8 cellular contexts compared by ENCODE assay signal in genomic region chr2:231197741-231198290, GRCh38. TPM values are rescaled to one million over a fixed set of nuclear protein-coding genes. Genes with fewer than 3 reads are reported as not detected.
DNase-seq lines count a peak whose midpoint lies in the region; ATAC-seq, FAIRE-seq and TF ChIP-seq lines count a peak whose summit lies in the region.

No MANE protein-coding gene starts in this region.

- ATAC-seq in Panc1 = no peak; the same call in 1 of the 2 replicates
- peak in 2 of 4 donors; percentile 2 to 4 for ATAC-seq in pancreas
- no peak for ATAC-seq in GM18520 (IDR thresholded peaks at IDR 0.05; ENCODE audit: unreplicated experiment)
- ATAC-seq in HG02678 (IDR thresholded peaks at IDR 0.05; ENCODE audit: unreplicated experiment) = no peak
- no peak for ATAC-seq in GM21737 (IDR thresholded peaks at IDR 0.05; ENCODE audit: unreplicated experiment)

- 21% methylated on average over 11 of the region's 11 CpGs for WGBS in esophagus, 2 donors
- WGBS in pancreas, 2 donors = 18 to 23% methylated on average over 11 of the region's 11 CpGs

- in situ Hi-C loops in Panc1 (cut with HindIII; ENCODE audit: low pct_unique_long_range_greater_than_20kb, low sequenced_read_pairs) = no loop called here

- no peak for FAIRE-seq in pancreas (lab: Jason Lieb, UNC)

- intact Hi-C loops in Panc1 (cut with micrococcal nuclease; ENCODE audit: unreplicated experiment) = loop anchor here (10.0 kb wide), 1 partner anchor 93 kb away; no protein-coding TSS in a partner anchor
- intact Hi-C loops in pancreas (cut with DNase I) = no loop called here

- POLR2A ChIA-PET in Panc1 (lab: Charles Lee) = interaction anchor here (0.5 kb wide), 1 partner anchor 22 kb away, joined by 3 read pairs; no protein-coding TSS in a partner anchor

- no peak for DNase-seq in Panc1 (ENCODE audit: low read depth, low spot score)
- no peak for DNase-seq in pancreas
- no peak for DNase-seq in NCI-H1694 treated with DMSO at 0.1 percent for 48 hours (lab: John Stamatoyannopoulos, UW)

- H3K36me3 ChIP-seq in ES-I3 (ENCODE audit: insufficient read depth, low read length) (no peaks in the 10 kb centered on the region), Panc1 (ENCODE audit: control insufficient read depth, insufficient read depth, low read length) (no peaks in the 10 kb centered on the region), esophagus (ENCODE audit: control insufficient read depth in 2 of 2, insufficient read depth in 2 of 2, low read length in 1 of 2) (no peaks in the 10 kb centered on the region), pancreas (no peaks in the 10 kb centered on the region)

- no TSS peak for BruUV-seq in Panc1 (replicated peaks; lab: Mats Ljungman, UMichigan)

- TF ChIP-seq CTCF in Panc1 (IDR thresholded peaks at IDR 0.05) (no peak), pancreas (IDR thresholded peaks at IDR 0.05) (no peak)

- CTCF ChIA-PET in Panc1 (lab: Charles Lee) = interaction anchor here (0.6 kb wide), 1 partner anchor 254 kb away, joined by 3 read pairs; no protein-coding TSS in a partner anchor

- peak overlapping the region; percentile 70 for H3K9ac ChIP-seq in ES-I3 (ENCODE audit: low read depth, low read length)

- H3K9me3 ChIP-seq in ES-I3 (ENCODE audit: control insufficient read depth, insufficient read depth, low read length) (no peaks in the 10 kb centered on the region), Panc1 (ENCODE audit: control insufficient read depth, insufficient read depth, low read depth, low read length) (no peaks in the 10 kb centered on the region), esophagus (ENCODE audit: control insufficient read depth in 2 of 2, insufficient read depth in 1 of 2, low read depth in 1 of 2, low read length in 1 of 2) (no peaks in the 10 kb centered on the region), pancreas (no peaks in the 10 kb centered on the region)

- H3K27me3 ChIP-seq in Panc1 (ENCODE audit: control insufficient read depth, insufficient read depth, low read length) (no peaks in the 10 kb centered on the region), esophagus (ENCODE audit: control insufficient read depth in 1 of 2, insufficient read depth in 2 of 2, low read length in 2 of 2) (no peaks in the 10 kb centered on the region), pancreas (no peaks in the 10 kb centered on the region)

- H3K27ac ChIP-seq in Panc1 (ENCODE audit: low read length) (peak overlapping the region; percentile 93), esophagus (ENCODE audit: low read depth in 2 of 2, low read length in 1 of 2) (peak overlapping the region; percentile 44 to 76), pancreas (peak overlapping the region in 2 of 4 donors; percentile 46 to 60)

- H3K4me1 ChIP-seq in ES-I3 (ENCODE audit: insufficient read depth, low read length) (peaks cover 5% of the 10 kb centered on the region), Panc1 (ENCODE audit: control insufficient read depth, insufficient read depth, low read length) (0 out of 2 replicates have a peak, but pooled peaks cover 8% of the 10 kb centered on the region), esophagus (ENCODE audit: control insufficient read depth in 2 of 2, insufficient read depth in 2 of 2, low read length in 1 of 2) (peaks cover 3 to 6% of the 10 kb centered on the region in 2 donors), pancreas (peaks cover 0 to 15% (median 0%) of the 10 kb centered on the region in 3 donors)

- H3K4me3 ChIP-seq in Panc1 (ENCODE audit: low read depth in 2 of 2, low read length in 2 of 2) (peak overlapping the region; percentile 83 to 94), esophagus (ENCODE audit: low read depth in 1 of 2, low read length in 2 of 2) (peak overlapping the region; percentile 83 to 98), pancreas (peak overlapping the region; percentile 66 to 97 (median 79))

RNA-seq across cellular contexts. Expression of gene ARMC9, which starts 0.6 kb away (rescaled TPM):
- 42.7 TPM for total RNA-seq in Panc1 (2021; ENCODE audit: unreplicated experiment)
- 76.4 TPM for polyA plus RNA-seq in Panc1 (2012; ENCODE audit: insufficient read length)
- polyA plus RNA-seq in esophagus = 1 to 10 TPM; 2.9 to 3.6 TPM
- total RNA-seq in pancreas = 10 to 100 TPM in 1 of 6 donors, 1 to 10 TPM in 5; 5.8 to 15.0 (median 8.9) TPM
- polyA plus RNA-seq in pancreas = 1 to 10 TPM; 3.7 to 7.6 TPM
